20 cellular contexts compared by ENCODE assay signal in the genomic region with DNA sequence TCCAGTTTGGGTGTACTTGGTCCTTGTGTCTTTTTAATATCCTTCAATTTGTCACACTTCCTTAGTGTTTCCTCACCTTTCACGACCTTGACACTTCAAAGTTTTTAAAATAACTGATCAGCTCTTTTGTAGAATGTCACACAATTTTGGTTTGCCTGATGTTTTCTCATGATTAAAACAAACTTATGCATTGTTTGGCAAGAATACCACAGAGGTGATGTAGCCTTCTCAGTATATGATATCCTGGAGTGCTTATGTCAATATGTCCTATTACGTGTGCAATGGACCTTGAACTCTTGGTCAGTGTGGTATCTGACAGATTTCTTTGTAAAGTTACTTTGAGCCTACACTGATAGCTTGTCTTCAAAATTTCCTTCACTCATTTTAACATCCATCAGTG.
"Had no signal": no experiment of that assay in that cellular context is flagged by ENCODE, and none has a peak within 500 bp of the region (broad histone marks: within the 10 kb centered on the region; RNA-seq: fewer than 3 reads in every experiment).

No MANE protein-coding gene starts in this region.

- H3K36me3 ChIP-seq: cardiac muscle cell, esophagus squamous epithelium, WERI-Rb-1 had no signal

- H3K27ac ChIP-seq: cardiac muscle cell, esophagus squamous epithelium, psoas muscle, WERI-Rb-1 had no signal

- DNase-seq: activated CD4-positive, alpha-beta T cell treated with anti-CD3 and anti-CD28 coated beads, Interleukin-2, amount 10 ng/mL, durations not matched to agents 24 days and 14 days; activated CD8-positive, alpha-beta memory T cell treated with anti-CD3 and anti-CD28 coated beads for 24 hours; activated naive CD4-positive, alpha-beta T cell treated with Interleukin-2 at 50 U/mL for 16 hours; activated naive CD8-positive, alpha-beta T cell treated with anti-CD3 and anti-CD28 coated beads, Interleukin-2, amount 50 U/mL, for 24 hours; esophagus squamous epithelium; foreskin fibroblast; glutamatergic neuron; immature natural killer cell; mesenchymal stem cell; nephron progenitor cell; psoas muscle; stimulated activated CD4-positive, alpha-beta T cell treated with anti-CD3 and anti-CD28 coated beads, Interleukin-2, amount 100 ng/mL, for 24 hours; stimulated activated naive B cell treated with anti-CD40 and anti-IgM and Interleukin-4, amounts not matched to agents 10 μg/mL and 1 μg/mL and 100 μg/mL, for 72 hours; substantia nigra; T1000; trophoblast cell; WERI-Rb-1 had no signal

- H3K4me3 ChIP-seq: cardiac muscle cell, esophagus squamous epithelium, psoas muscle had no signal

- FAIRE-seq: colon had no signal

- H3K4me1 ChIP-seq: esophagus squamous epithelium, psoas muscle had no signal

- H3K27me3 ChIP-seq: cardiac muscle cell, esophagus squamous epithelium had no signal

- ATAC-seq: activated naive CD8-positive, alpha-beta T cell treated with anti-CD3 and anti-CD28 coated beads, Interleukin-2, amount 50 U/mL, for 24 hours; psoas muscle; sciatic nerve; stimulated activated naive B cell treated with anti-CD40 and anti-IgM and Interleukin-4, amounts not matched to agents 10 μg/mL and 1 μg/mL and 100 μg/mL, for 72 hours had no signal

- H3K9me3 ChIP-seq: esophagus squamous epithelium, psoas muscle had no signal
